Comparison of ENCODE assay signal across 8 cellular contexts in genomic region chr17:29294580-29294900, GRCh38. TPM values are rescaled to one million over a fixed set of nuclear protein-coding genes. Genes with fewer than 3 reads are reported as not detected.
A peak's percentile ranks its signal among the peaks of the same experiment; 100 is the strongest.
DNase-seq lines count a peak whose midpoint lies in the region; ATAC-seq and TF ChIP-seq lines count a peak whose summit lies in the region.
"Had no signal": no experiment of that assay in that cellular context is flagged by ENCODE, and none has a peak within 500 bp of the region (broad histone marks: within the 10 kb centered on the region; RNA-seq: fewer than 3 reads in every experiment).

No MANE protein-coding gene starts in this region.

- peak overlapping the region; percentile 99 for H3K27ac Mint-ChIP-seq in activated CD4-positive, alpha-beta memory T cell treated with anti-CD3 and anti-CD28 coated beads, Interleukin-2, amount 10 ng/mL, durations not matched to agents 7 days and 5 days
- H3K27ac Mint-ChIP-seq in stimulated activated naive CD8-positive, alpha-beta T cell treated with anti-CD3 and anti-CD28 coated beads, Interleukin-15, amount 100 ng/mL, for 72 hours: peak overlapping the region; percentile 98 to 99

- ATAC-seq in stimulated activated naive CD8-positive, alpha-beta T cell treated with anti-CD3 and anti-CD28 coated beads, Interleukin-15, amount 100 ng/mL, for 72 hours: no peak
- ATAC-seq in GM18873 (IDR thresholded peaks at IDR 0.05; ENCODE audit: low FRiP score, unreplicated experiment): no peak

- H3K4me1 ChIP-seq in HUES48 (ENCODE audit: control insufficient read depth, insufficient read depth, low read length): peaks cover 4% of the 10 kb centered on the region

- H3K9me3 ChIP-seq in HUES48 (ENCODE audit: control insufficient read depth, insufficient read depth, low read length): no peaks in the 10 kb centered on the region

- POLR2A ChIA-PET in activated CD4-positive, alpha-beta memory T cell treated with anti-CD3 and anti-CD28 coated beads, Interleukin-2, amount 10 ng/mL, durations not matched to agents 7 days and 5 days (lab: Charles Lee): interaction anchor here (0.6 to 4.7 kb wide), 28 partner anchors 9 to 568 kb away, joined by 3 to 45 read pairs (median 4); partner anchors contain the start of genes ABHD15, DHRS13 and TAOK1
- POLR2A ChIA-PET in HEK293T (lab: Yijun Ruan, JAX): interaction anchor here (0.9 to 2.0 kb wide), 42 partner anchors 8 to 798 kb away, joined by 3 to 33 read pairs (median 4); partner anchors contain the start of gene MYO18A

- H3K27ac ChIP-seq in HUES48 (ENCODE audit: low read depth, low read length): peak overlapping the region; percentile 96

- H3K27me3 ChIP-seq in HUES48 (ENCODE audit: control insufficient read depth, insufficient read depth, low read length): no peaks in the 10 kb centered on the region

- H3K36me3 ChIP-seq in HUES48 (ENCODE audit: control insufficient read depth, insufficient read depth, low read length): peaks cover 14% of the 10 kb centered on the region

- H3K4me1 Mint-ChIP-seq in activated CD4-positive, alpha-beta memory T cell treated with anti-CD3 and anti-CD28 coated beads, Interleukin-2, amount 10 ng/mL, durations not matched to agents 7 days and 5 days: peaks cover 27% of the 10 kb centered on the region
- peaks cover 31% of the 10 kb centered on the region for H3K4me1 Mint-ChIP-seq in stimulated activated naive CD8-positive, alpha-beta T cell treated with anti-CD3 and anti-CD28 coated beads, Interleukin-15, amount 100 ng/mL, for 72 hours

- peak overlapping the region; percentile 98 for H3K4me3 Mint-ChIP-seq in activated CD4-positive, alpha-beta memory T cell treated with anti-CD3 and anti-CD28 coated beads, Interleukin-2, amount 10 ng/mL, durations not matched to agents 7 days and 5 days
- H3K4me3 Mint-ChIP-seq in stimulated activated naive CD8-positive, alpha-beta T cell treated with anti-CD3 and anti-CD28 coated beads, Interleukin-15, amount 100 ng/mL, for 72 hours: peak overlapping the region; percentile 99

- peak overlapping the region; percentile 91 for H3K9ac ChIP-seq in HUES48 (ENCODE audit: low read depth, low read length)

- H3K4me3 ChIP-seq in HUES48 (ENCODE audit: low read depth, low read length): peak overlapping the region; percentile 89
- H3K4me3 ChIP-seq in iPS-11a (ENCODE audit: low read depth, low read length): peak overlapping the region; percentile 98

- H3K36me3 Mint-ChIP-seq in activated CD4-positive, alpha-beta memory T cell treated with anti-CD3 and anti-CD28 coated beads, Interleukin-2, amount 10 ng/mL, durations not matched to agents 7 days and 5 days (ENCODE audit: low read depth): peaks cover 24% of the 10 kb centered on the region

- CTCF ChIA-PET in activated CD4-positive, alpha-beta memory T cell treated with anti-CD3 and anti-CD28 coated beads, Interleukin-2, amount 10 ng/mL, durations not matched to agents 7 days and 5 days (lab: Charles Lee): interaction anchor here (0.6 to 1.3 kb wide), 11 partner anchors 13 to 637 kb away, joined by 3 to 7 read pairs (median 4); partner anchors contain the start of genes MYO18A and PHF12
- CTCF ChIA-PET in HEK293T (lab: Yijun Ruan, JAX): interaction anchor here (1.2 kb wide), 1 partner anchor 76 kb away, joined by 4 read pairs; no protein-coding TSS in a partner anchor

- no peak for DNase-seq in activated CD4-positive, alpha-beta memory T cell treated with anti-CD3 and anti-CD28 coated beads, Interleukin-2, amount 10 ng/mL, durations not matched to agents 7 days and 5 days
- DNase-seq in stimulated activated naive CD8-positive, alpha-beta T cell treated with anti-CD3 and anti-CD28 coated beads, Interleukin-15, amount 100 ng/mL, for 72 hours: no peak
- no peak for DNase-seq in HEK293T (ENCODE audit: extremely low spot score)
- DNase-seq in stimulated activated CD4-positive, alpha-beta T cell treated with anti-CD3 and anti-CD28 coated beads, Interleukin-4, amount 100 ng/mL, for 4 hours: no peak

- H3K27me3 Mint-ChIP-seq in activated CD4-positive, alpha-beta memory T cell treated with anti-CD3 and anti-CD28 coated beads, Interleukin-2, amount 10 ng/mL, durations not matched to agents 7 days and 5 days: no peaks in the 10 kb centered on the region
- no peaks in the 10 kb centered on the region for H3K27me3 Mint-ChIP-seq in stimulated activated naive CD8-positive, alpha-beta T cell treated with anti-CD3 and anti-CD28 coated beads, Interleukin-15, amount 100 ng/mL, for 72 hours

- H3K9me3 Mint-ChIP-seq in activated CD4-positive, alpha-beta memory T cell treated with anti-CD3 and anti-CD28 coated beads, Interleukin-2, amount 10 ng/mL, durations not matched to agents 7 days and 5 days: no peaks in the 10 kb centered on the region
- no peaks in the 10 kb centered on the region for H3K9me3 Mint-ChIP-seq in stimulated activated naive CD8-positive, alpha-beta T cell treated with anti-CD3 and anti-CD28 coated beads, Interleukin-15, amount 100 ng/mL, for 72 hours

TF ChIP-seq in HEK293T, 16 proteins besides CTCF, POLR2A, EP300 and RAD21:
- no peak for TF ChIP-seq NFRKB (IDR thresholded peaks at IDR 0.05)
- TF ChIP-seq ARNT (IDR thresholded peaks at IDR 0.05): no peak
- no peak for TF ChIP-seq CTBP1 (IDR thresholded peaks at IDR 0.05; ENCODE audit: borderline replicate concordance)
- no peak for TF ChIP-seq LEF1 (IDR thresholded peaks at IDR 0.05; ENCODE audit: borderline replicate concordance)
- TF ChIP-seq, protein P1, sequence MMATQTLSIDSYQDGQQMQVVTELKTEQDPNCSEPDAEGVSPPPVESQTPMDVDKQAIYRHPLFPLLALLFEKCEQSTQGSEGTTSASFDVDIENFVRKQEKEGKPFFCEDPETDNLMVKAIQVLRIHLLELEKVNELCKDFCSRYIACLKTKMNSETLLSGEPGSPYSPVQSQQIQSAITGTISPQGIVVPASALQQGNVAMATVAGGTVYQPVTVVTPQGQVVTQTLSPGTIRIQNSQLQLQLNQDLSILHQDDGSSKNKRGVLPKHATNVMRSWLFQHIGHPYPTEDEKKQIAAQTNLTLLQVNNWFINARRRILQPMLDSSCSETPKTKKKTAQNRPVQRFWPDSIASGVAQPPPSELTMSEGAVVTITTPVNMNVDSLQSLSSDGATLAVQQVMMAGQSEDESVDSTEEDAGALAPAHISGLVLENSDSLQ (IDR thresholded peaks at IDR 0.05): no peak
- TF ChIP-seq FOXM1 (IDR thresholded peaks at IDR 0.05; ENCODE audit: borderline replicate concordance): no peak

RNA-seq across cellular contexts. Expression of gene NUFIP2, which starts 0.6 kb away (rescaled TPM):
- 10 to 100 TPM; 60.1 to 65.3 TPM for total RNA-seq in activated CD4-positive, alpha-beta memory T cell treated with anti-CD3 and anti-CD28 coated beads, Interleukin-2, amount 10 ng/mL, durations not matched to agents 7 days and 5 days

RNA-seq across cellular contexts. Expression of gene CRYBA1, which starts 47.9 kb away (rescaled TPM):
- total RNA-seq in activated CD4-positive, alpha-beta memory T cell treated with anti-CD3 and anti-CD28 coated beads, Interleukin-2, amount 10 ng/mL, durations not matched to agents 7 days and 5 days: not detected
- total RNA-seq: renal cortical epithelial cell had no signal
